Comparison of ENCODE assay signal across 2 cellular contexts in genomic region chr2:74239346-74239745, GRCh38.
"Had no signal": no experiment of that assay in that cellular context is flagged by ENCODE, and none has a peak within 500 bp of the region (broad histone marks: within the 10 kb centered on the region; RNA-seq: fewer than 3 reads in every experiment).

No MANE protein-coding gene starts in this region.

- DNase-seq: H9 had no signal

- H3K9me3 Mint-ChIP-seq: GM23338, H9 had no signal

- H3K4me3 Mint-ChIP-seq: GM23338, H9 had no signal

- H3K27ac Mint-ChIP-seq: GM23338, H9 had no signal

- H3K4me3 ChIP-seq: GM23338 had no signal

- ATAC-seq: GM23338 had no signal

- H3K4me1 Mint-ChIP-seq: GM23338, H9 had no signal
